Comparison of ENCODE assay signal across 9 cellular contexts in the genomic region with DNA sequence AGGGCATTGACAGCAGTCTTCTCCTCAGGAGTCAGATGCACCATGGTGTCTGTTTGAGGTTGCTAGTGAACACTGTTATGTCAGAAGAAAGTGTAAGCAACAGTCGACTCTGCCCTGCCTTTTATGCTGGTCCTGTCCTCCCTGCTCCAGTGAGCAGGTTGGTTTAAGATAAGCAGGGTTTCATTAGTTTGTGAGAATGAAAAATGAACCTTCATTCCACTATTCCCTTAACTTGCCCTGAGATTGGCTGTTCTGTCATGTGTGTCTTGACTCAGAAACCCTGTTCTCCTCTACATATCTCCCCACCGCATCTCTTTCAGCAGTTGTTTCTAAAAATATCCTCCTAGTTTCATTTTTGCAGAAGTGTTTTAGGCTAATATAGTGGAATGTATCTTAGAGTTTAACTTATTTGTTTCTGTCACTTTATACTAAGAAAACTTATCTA. TPM values are rescaled to one million over a fixed set of nuclear protein-coding genes. Genes with fewer than 3 reads are reported as not detected.
DNase-seq lines count a peak whose midpoint lies in the region; ATAC-seq, FAIRE-seq and TF ChIP-seq lines count a peak whose summit lies in the region.
"Had no signal": no experiment of that assay in that cellular context is flagged by ENCODE, and none has a peak within 500 bp of the region (broad histone marks: within the 10 kb centered on the region; RNA-seq: fewer than 3 reads in every experiment).

HBD (minus strand) TSS at position 94 of the 445 bp plus-strand sequence; CDS start at position 44, 50 bp downstream.

- TF ChIP-seq EP300 in H1 (IDR thresholded peaks at IDR 0.05; ENCODE audit: borderline replicate concordance in 1 of 2, low read depth in 2 of 2, low read length in 2 of 2): no peak

- no peaks in the 10 kb centered on the region for H3K79me1 ChIP-seq in H1 (ENCODE audit: low read depth, low read length)

- no peak for FAIRE-seq in H1 (lab: Jason Lieb, UNC)

- peak within 1 kb of the TSS; percentile 44; the same call in 1 of the 2 replicates for H2AFZ ChIP-seq in H1 (ENCODE audit: low read length)
- no peak within 1 kb of the TSS for H2AFZ ChIP-seq in Karpas-422 (ENCODE audit: low read length)

- no peak within 1 kb of the TSS for H2BK12ac ChIP-seq in H1 (ENCODE audit: low read depth, low read length)

- H3K23me2 ChIP-seq in H1 (ENCODE audit: low read depth, low read length): no peaks in the 10 kb centered on the region; the same call in 1 of the 2 replicates

- H3K56ac ChIP-seq in H1 (replicated peaks; ENCODE audit: insufficient read length, low read depth, low read length): no peak within 1 kb of the TSS

- no peak within 1 kb of the TSS for H2BK15ac ChIP-seq in H1 (ENCODE audit: low read length)

- 74% methylated on average over 2 of the region's 2 CpGs; no CpG with 5 or more reads in 1 of the 2 experiments for WGBS in H1 (ENCODE audit: extremely low coverage in 1 of 2, insufficient coverage in 1 of 2, insufficient read length in 1 of 2, insufficient replicate concordance in 2 of 2, low coverage in 1 of 2, low lambda C conversion rate in 2 of 2, missing lambda C conversion rate in 1 of 2), 2 experiments

- no peaks in the 10 kb centered on the region for H3K36me3 Mint-ChIP-seq in CD14-positive monocyte

- no peaks in the 10 kb centered on the region for H3K9me3 Mint-ChIP-seq in CD14-positive monocyte

- no peak within 1 kb of the TSS for H3K14ac ChIP-seq in H1 (ENCODE audit: insufficient read length)

- no peak within 1 kb of the TSS for H2BK120ac ChIP-seq in H1 (replicated peaks; ENCODE audit: low read depth, low read length)

- no peak within 1 kb of the TSS for H4K8ac ChIP-seq in H1 (ENCODE audit: extremely low read depth, insufficient read depth, low read length)

- no peak within 1 kb of the TSS for H2BK5ac ChIP-seq in H1 (ENCODE audit: low read depth, low read length)

- TF ChIP-seq RAD21 in H1 (IDR thresholded peaks at IDR 0.05 in 1 of 2, conservative IDR thresholded peaks at IDR 0.05 in 1 of 2; ENCODE audit: low read depth in 2 of 2, low read length in 2 of 2): no peak

- H3K23ac ChIP-seq in H1 (ENCODE audit: insufficient read length): no peak within 1 kb of the TSS

- peaks cover 7% of the 10 kb centered on the region for H3K4me1 Mint-ChIP-seq in CD14-positive monocyte

- CTCF ChIA-PET in H1 (lab: Charles Lee; ENCODE audit: partially characterized antibody): interaction anchor here (0.6 kb wide), 1 partner anchor 624 kb away, joined by 3 read pairs; no protein-coding TSS in a partner anchor

- no peaks in the 10 kb centered on the region for H3K79me2 ChIP-seq in H1 (ENCODE audit: control insufficient read depth in 1 of 2, insufficient read depth in 2 of 2, low read length in 2 of 2)
- H3K79me2 ChIP-seq in Karpas-422 (ENCODE audit: low read length): no peaks in the 10 kb centered on the region

- no peak within 1 kb of the TSS for H3K27ac ChIP-seq in H1 (ENCODE audit: low read depth, low read length)
- no peak within 1 kb of the TSS for H3K27ac ChIP-seq in Karpas-422 (ENCODE audit: low read length)
- H3K27ac ChIP-seq: SK-N-MC had no signal

- H3K36me3 ChIP-seq in H1 (ENCODE audit: control insufficient read depth in 2 of 4, insufficient read depth in 4 of 4, low read length in 3 of 4) (no peaks in the 10 kb centered on the region), Karpas-422 (ENCODE audit: insufficient read depth, low read length) (no peaks in the 10 kb centered on the region)

- TF ChIP-seq POLR2A in H1 (IDR thresholded peaks at IDR 0.05; ENCODE audit: control extremely low read depth in 1 of 2, low read depth in 2 of 2, low read length in 2 of 2): no peak

- no peak within 1 kb of the TSS for H4K5ac ChIP-seq in H1 (ENCODE audit: insufficient read length, low read depth, low read length)

- no peak within 1 kb of the TSS for H3K18ac ChIP-seq in H1 (ENCODE audit: extremely low read depth, low read length)

- H3K4ac ChIP-seq in H1 (replicated peaks; ENCODE audit: insufficient read length, low read depth, low read length): no peak within 1 kb of the TSS

- DNase-seq in H1 (ENCODE audit: low read depth in 1 of 2, low spot score in 2 of 2) (no peak), COR-L47 (lab: John Stamatoyannopoulos, UW) (no peak), Karpas-422 (no peak), CD14-positive monocyte (ENCODE audit: low spot score) (no peak), CD1c-positive myeloid dendritic cell (ENCODE audit: extremely low spot score) (no peak)

- H3K4me2 ChIP-seq in H1 (ENCODE audit: insufficient read depth in 1 of 2, low read depth in 2 of 2, low read length in 2 of 2) (no peak within 1 kb of the TSS), Karpas-422 (ENCODE audit: low read depth, low read length, poor library complexity, severe bottlenecking) (no peak within 1 kb of the TSS)

- POLR2A ChIA-PET in H1 (lab: Charles Lee; ENCODE audit: partially characterized antibody): no interaction called here

- no peaks in the 10 kb centered on the region for H4K20me1 ChIP-seq in H1 (replicated peaks in 1 of 2; ENCODE audit: control insufficient read depth in 1 of 2, insufficient read depth in 2 of 2, low read length in 2 of 2)
- no peaks in the 10 kb centered on the region for H4K20me1 ChIP-seq in Karpas-422 (ENCODE audit: insufficient read depth, low read depth, low read length)

- H2AK5ac ChIP-seq in H1 (ENCODE audit: low read depth, low read length): no peak within 1 kb of the TSS

- H3K4me1 ChIP-seq in H1 (replicated peaks in 1 of 4; ENCODE audit: control insufficient read depth in 3 of 4, insufficient read depth in 4 of 4, low read length in 3 of 4): no peaks in the 10 kb centered on the region
- H3K4me1 ChIP-seq in Karpas-422 (ENCODE audit: low read length): no peaks in the 10 kb centered on the region

- no peak within 1 kb of the TSS for H3K9ac ChIP-seq in H1 (replicated peaks in 1 of 4; ENCODE audit: extremely low read depth in 1 of 4, low read depth in 3 of 4, low read length in 3 of 4)
- H3K9ac ChIP-seq in Karpas-422 (ENCODE audit: low read length): no peak within 1 kb of the TSS

- H3K4me3 ChIP-seq in H1 (ENCODE audit: extremely low read depth in 1 of 4, insufficient read depth in 2 of 4, low read depth in 3 of 4, low read length in 4 of 4) (no peak within 1 kb of the TSS), Karpas-422 (ENCODE audit: low read length) (no peak within 1 kb of the TSS)
- H3K4me3 ChIP-seq: SK-N-MC had no signal

- no peaks in the 10 kb centered on the region for H3K9me2 ChIP-seq in Karpas-422 (replicated peaks; ENCODE audit: insufficient read depth, low read length)

- H3K9me3 ChIP-seq in H1 (ENCODE audit: insufficient read depth in 2 of 2, low read depth in 1 of 2, low read length in 1 of 2) (no peaks in the 10 kb centered on the region), Karpas-422 (ENCODE audit: low read length) (no peaks in the 10 kb centered on the region)

- no peak for TF ChIP-seq CTCF in H1 (IDR thresholded peaks at IDR 0.05; ENCODE audit: control extremely low read depth in 1 of 3, insufficient read depth in 1 of 3, low read depth in 1 of 3, low read length in 3 of 3)
- TF ChIP-seq CTCF in CD14-positive monocyte (IDR thresholded peaks at IDR 0.05): no peak

- ATAC-seq in GM18498 (IDR thresholded peaks at IDR 0.05; ENCODE audit: unreplicated experiment) (peak; percentile 78), GM21737 (IDR thresholded peaks at IDR 0.05; ENCODE audit: unreplicated experiment) (peak; percentile 83), HG03521 (IDR thresholded peaks at IDR 0.05; ENCODE audit: unreplicated experiment) (peak; percentile 74)

- intact Hi-C loops in CD14-positive monocyte (cut with micrococcal nuclease): no loop called here

- H3K27me3 ChIP-seq in H1 (replicated peaks in 1 of 4; ENCODE audit: control insufficient read depth in 3 of 4, extremely low read depth in 1 of 4, insufficient read depth in 3 of 4, low read length in 3 of 4) (no peaks in the 10 kb centered on the region), Karpas-422 (ENCODE audit: low read length) (no peaks in the 10 kb centered on the region)

- no peak within 1 kb of the TSS for H3K27ac Mint-ChIP-seq in CD14-positive monocyte

- H2BK20ac ChIP-seq in H1 (ENCODE audit: low read length): no peak within 1 kb of the TSS

- H3K27me3 Mint-ChIP-seq in CD14-positive monocyte (ENCODE audit: low read depth in 3 of 3): peaks cover 0 to 1% (median 0%) of the 10 kb centered on the region in 3 donors

- H3K4me3 Mint-ChIP-seq in CD14-positive monocyte: no peak within 1 kb of the TSS

- H4K91ac ChIP-seq in H1 (replicated peaks; ENCODE audit: insufficient read length, low read length): no peak within 1 kb of the TSS

TF ChIP-seq in H1, 55 proteins besides CTCF, POLR2A, EP300 and RAD21:
- TF ChIP-seq YY1 (IDR thresholded peaks at IDR 0.05; ENCODE audit: low read depth, low read length) (no peak), GTF2F1 (IDR thresholded peaks at IDR 0.05; ENCODE audit: borderline replicate concordance, low read depth, low read length) (no peak)

RNA-seq across cellular contexts. Expression of gene HBD, which starts in this region (rescaled TPM):
- not detected in 2 replicates for total RNA-seq in H1 (2021; fragmentation: NEBNext Ultra II Directional; extraction: Animal tissue kit (Norgen Biotek cat#: 25700))
- not detected in 2 replicates for polyA plus RNA-seq in H1 (2011; rRNA removed)
- not detected for polyA plus RNA-seq in H1 (2011; cell fraction: cytosol; rRNA removed)
- not detected for polyA plus RNA-seq in H1 (2011; cell fraction: nucleus; rRNA removed)
- not detected in 4 replicates for polyA plus RNA-seq in H1 (2012, experiment 1 of 2)
- polyA plus RNA-seq in H1 (2012, experiment 2 of 2): not detected
- polyA plus RNA-seq in H1 (2013, experiment 1 of 2): not detected
- polyA plus RNA-seq in H1 (2013, experiment 2 of 2): not detected
- not detected in 2 replicates for polyA minus RNA-seq in H1 (2011; rRNA and poly(A)+ RNA removed)
- polyA minus RNA-seq in H1 (2011; cell fraction: cytosol; rRNA and poly(A)+ RNA removed): not detected
- not detected for polyA minus RNA-seq in H1 (2011; cell fraction: nucleus; rRNA and poly(A)+ RNA removed)
- total RNA-seq in Karpas-422 (2014; rRNA removed; shearing (Covaris generic); ENCODE audit: low replicate concordance): not detected in 2 replicates
- not detected for polyA plus RNA-seq in CD14-positive monocyte
